Comparison of ENCODE assay signal across 13 cellular contexts in the genomic region with DNA sequence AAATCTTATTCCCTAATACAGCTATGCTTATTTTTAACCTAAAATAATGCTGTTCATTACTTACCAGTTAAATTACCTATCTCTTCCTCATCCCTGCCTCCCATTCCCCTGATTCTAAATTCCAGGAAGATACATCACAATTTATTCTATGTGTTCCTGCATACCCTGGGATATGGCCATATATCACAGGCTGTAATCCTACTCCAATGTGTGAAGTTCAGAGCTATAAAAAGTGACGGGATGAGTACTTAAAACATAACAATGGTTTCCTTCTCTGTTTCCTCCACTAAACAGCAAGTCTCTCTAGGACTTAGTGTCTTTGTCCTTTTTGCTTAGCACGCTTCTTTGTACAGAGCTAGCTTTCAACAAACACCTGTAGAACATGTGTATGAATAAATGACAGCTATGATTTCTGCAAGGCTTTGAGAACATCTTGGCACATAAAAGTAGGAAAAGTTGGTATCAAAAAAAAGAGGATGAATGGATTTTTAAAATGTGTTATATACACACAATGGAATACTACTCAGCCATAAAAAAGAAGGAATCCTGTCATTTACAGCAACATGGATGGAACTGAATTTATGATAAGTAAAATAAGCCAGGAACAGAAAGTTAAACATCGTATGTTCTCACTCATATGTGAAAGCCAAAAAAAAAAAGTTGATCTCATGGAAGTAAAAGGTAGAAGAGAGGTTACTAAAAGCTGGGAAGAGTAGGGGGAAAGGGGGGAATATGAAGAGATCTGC.
"Had no signal": no experiment of that assay in that cellular context is flagged by ENCODE, and none has a peak within 500 bp of the region (broad histone marks: within the 10 kb centered on the region; RNA-seq: fewer than 3 reads in every experiment).

No MANE protein-coding gene starts in this region.

- H3K27me3 ChIP-seq: ovary, tibial nerve, vagina had no signal

- H3K4me3 ChIP-seq: coronary artery, ovary, tibial nerve, vagina had no signal

- DNase-seq: activated CD4-positive, alpha-beta memory T cell treated with anti-CD3 and anti-CD28 coated beads, Interleukin-2, amount 10 ng/mL, durations not matched to agents 7 days and 5 days; activated CD4-positive, alpha-beta T cell treated with anti-CD3 and anti-CD28 coated beads for 1 hour; activated naive CD8-positive, alpha-beta T cell treated with anti-CD3 and anti-CD28 coated beads, Interleukin-2, amount 50 U/mL, for 24 hours; effector CD8-positive, alpha-beta T cell; left cardiac atrium; ovary; SW 1271; T-helper 9 cell had no signal

- H3K4me3 Mint-ChIP-seq: activated CD4-positive, alpha-beta memory T cell treated with anti-CD3 and anti-CD28 coated beads, Interleukin-2, amount 10 ng/mL, durations not matched to agents 7 days and 5 days; activated naive CD8-positive, alpha-beta T cell treated with anti-CD3 and anti-CD28 coated beads, Interleukin-2, amount 50 U/mL, for 24 hours; neural crest cell had no signal

- ATAC-seq: activated naive CD8-positive, alpha-beta T cell treated with anti-CD3 and anti-CD28 coated beads, Interleukin-2, amount 50 U/mL, for 24 hours; left cardiac atrium had no signal

- FAIRE-seq: astrocyte had no signal

- H3K27ac Mint-ChIP-seq: activated CD4-positive, alpha-beta memory T cell treated with anti-CD3 and anti-CD28 coated beads, Interleukin-2, amount 10 ng/mL, durations not matched to agents 7 days and 5 days; activated naive CD8-positive, alpha-beta T cell treated with anti-CD3 and anti-CD28 coated beads, Interleukin-2, amount 50 U/mL, for 24 hours had no signal

- H3K9me3 Mint-ChIP-seq: activated naive CD8-positive, alpha-beta T cell treated with anti-CD3 and anti-CD28 coated beads, Interleukin-2, amount 50 U/mL, for 24 hours had no signal

- H3K27me3 Mint-ChIP-seq: activated CD4-positive, alpha-beta memory T cell treated with anti-CD3 and anti-CD28 coated beads, Interleukin-2, amount 10 ng/mL, durations not matched to agents 7 days and 5 days; activated naive CD8-positive, alpha-beta T cell treated with anti-CD3 and anti-CD28 coated beads, Interleukin-2, amount 50 U/mL, for 24 hours had no signal

- H3K27ac ChIP-seq: coronary artery, ovary, tibial nerve, vagina had no signal

- H3K9me3 ChIP-seq: ovary, tibial nerve, vagina had no signal

- H3K36me3 ChIP-seq: ovary, tibial nerve, vagina had no signal
